In the genomic region with DNA sequence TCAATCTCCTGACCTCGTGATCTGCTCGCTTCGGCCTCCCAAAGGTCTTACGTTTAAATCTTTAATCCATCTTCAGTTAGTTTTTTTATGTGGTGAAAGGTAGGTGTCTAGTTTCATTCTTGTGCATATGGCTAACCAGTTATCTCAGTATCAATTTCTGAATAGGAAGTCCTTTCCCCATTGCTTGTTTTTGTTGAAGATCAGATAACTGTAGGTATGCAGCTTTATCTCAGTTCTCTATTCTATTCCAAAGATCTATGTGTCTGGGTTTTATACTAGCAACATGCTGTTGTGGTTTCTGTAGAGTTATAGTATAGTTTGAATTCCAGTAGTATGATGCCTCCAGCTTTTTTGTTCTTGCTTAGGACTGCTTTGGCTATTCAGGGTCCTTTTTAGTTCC, we compare ENCODE assay signal across 1 cellular context.
TF ChIP-seq lines count a peak whose summit lies in the region.

No MANE protein-coding gene starts in this region.

TF ChIP-seq in SK-N-SH, 30 proteins besides CTCF, POLR2A, EP300 and RAD21 (continued from another document):
- TF ChIP-seq, protein P1, sequence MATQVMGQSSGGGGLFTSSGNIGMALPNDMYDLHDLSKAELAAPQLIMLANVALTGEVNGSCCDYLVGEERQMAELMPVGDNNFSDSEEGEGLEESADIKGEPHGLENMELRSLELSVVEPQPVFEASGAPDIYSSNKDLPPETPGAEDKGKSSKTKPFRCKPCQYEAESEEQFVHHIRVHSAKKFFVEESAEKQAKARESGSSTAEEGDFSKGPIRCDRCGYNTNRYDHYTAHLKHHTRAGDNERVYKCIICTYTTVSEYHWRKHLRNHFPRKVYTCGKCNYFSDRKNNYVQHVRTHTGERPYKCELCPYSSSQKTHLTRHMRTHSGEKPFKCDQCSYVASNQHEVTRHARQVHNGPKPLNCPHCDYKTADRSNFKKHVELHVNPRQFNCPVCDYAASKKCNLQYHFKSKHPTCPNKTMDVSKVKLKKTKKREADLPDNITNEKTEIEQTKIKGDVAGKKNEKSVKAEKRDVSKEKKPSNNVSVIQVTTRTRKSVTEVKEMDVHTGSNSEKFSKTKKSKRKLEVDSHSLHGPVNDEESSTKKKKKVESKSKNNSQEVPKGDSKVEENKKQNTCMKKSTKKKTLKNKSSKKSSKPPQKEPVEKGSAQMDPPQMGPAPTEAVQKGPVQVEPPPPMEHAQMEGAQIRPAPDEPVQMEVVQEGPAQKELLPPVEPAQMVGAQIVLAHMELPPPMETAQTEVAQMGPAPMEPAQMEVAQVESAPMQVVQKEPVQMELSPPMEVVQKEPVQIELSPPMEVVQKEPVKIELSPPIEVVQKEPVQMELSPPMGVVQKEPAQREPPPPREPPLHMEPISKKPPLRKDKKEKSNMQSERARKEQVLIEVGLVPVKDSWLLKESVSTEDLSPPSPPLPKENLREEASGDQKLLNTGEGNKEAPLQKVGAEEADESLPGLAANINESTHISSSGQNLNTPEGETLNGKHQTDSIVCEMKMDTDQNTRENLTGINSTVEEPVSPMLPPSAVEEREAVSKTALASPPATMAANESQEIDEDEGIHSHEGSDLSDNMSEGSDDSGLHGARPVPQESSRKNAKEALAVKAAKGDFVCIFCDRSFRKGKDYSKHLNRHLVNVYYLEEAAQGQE (IDR thresholded peaks at IDR 0.05; ENCODE audit: low read depth, low read length): no peak
- TF ChIP-seq MXI1 (IDR thresholded peaks at IDR 0.05; ENCODE audit: low read depth, low read length) (no peak), GABPA (IDR thresholded peaks at IDR 0.05; ENCODE audit: low read depth) (no peak), RFX5 (IDR thresholded peaks at IDR 0.05; ENCODE audit: low read length) (no peak), RXRA (IDR thresholded peaks at IDR 0.05; ENCODE audit: borderline replicate concordance, low read depth) (no peak), NFIC (IDR thresholded peaks at IDR 0.05; ENCODE audit: borderline replicate concordance) (no peak), RCOR1 (IDR thresholded peaks at IDR 0.05; ENCODE audit: low read length) (no peak), TCF12 (IDR thresholded peaks at IDR 0.05) (peak; percentile 73), SIN3A (IDR thresholded peaks at IDR 0.05; ENCODE audit: borderline replicate concordance, low read depth, low read length) (no peak), FOSL2 (IDR thresholded peaks at IDR 0.05; ENCODE audit: borderline replicate concordance, low read depth) (no peak), CHD2 (IDR thresholded peaks at IDR 0.05; ENCODE audit: low read length, partially characterized antibody) (no peak), ELF1 (IDR thresholded peaks at IDR 0.05) (no peak), MEF2A (IDR thresholded peaks at IDR 0.05; ENCODE audit: borderline replicate concordance, low read depth) (no peak), TAF1 (IDR thresholded peaks at IDR 0.05; ENCODE audit: borderline replicate concordance, low read depth, low read length) (no peak), SMC3 (IDR thresholded peaks at IDR 0.05; ENCODE audit: low read depth, low read length) (no peak), NRF1 (IDR thresholded peaks at IDR 0.05; ENCODE audit: low read depth, low read length) (no peak), JUND (IDR thresholded peaks at IDR 0.05) (peak; percentile 41)
- TF ChIP-seq, protein P2, sequence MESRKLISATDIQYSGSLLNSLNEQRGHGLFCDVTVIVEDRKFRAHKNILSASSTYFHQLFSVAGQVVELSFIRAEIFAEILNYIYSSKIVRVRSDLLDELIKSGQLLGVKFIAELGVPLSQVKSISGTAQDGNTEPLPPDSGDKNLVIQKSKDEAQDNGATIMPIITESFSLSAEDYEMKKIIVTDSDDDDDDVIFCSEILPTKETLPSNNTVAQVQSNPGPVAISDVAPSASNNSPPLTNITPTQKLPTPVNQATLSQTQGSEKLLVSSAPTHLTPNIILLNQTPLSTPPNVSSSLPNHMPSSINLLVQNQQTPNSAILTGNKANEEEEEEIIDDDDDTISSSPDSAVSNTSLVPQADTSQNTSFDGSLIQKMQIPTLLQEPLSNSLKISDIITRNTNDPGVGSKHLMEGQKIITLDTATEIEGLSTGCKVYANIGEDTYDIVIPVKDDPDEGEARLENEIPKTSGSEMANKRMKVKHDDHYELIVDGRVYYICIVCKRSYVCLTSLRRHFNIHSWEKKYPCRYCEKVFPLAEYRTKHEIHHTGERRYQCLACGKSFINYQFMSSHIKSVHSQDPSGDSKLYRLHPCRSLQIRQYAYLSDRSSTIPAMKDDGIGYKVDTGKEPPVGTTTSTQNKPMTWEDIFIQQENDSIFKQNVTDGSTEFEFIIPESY (IDR thresholded peaks at IDR 0.05; ENCODE audit: borderline replicate concordance, low read depth): no peak
- TF ChIP-seq, protein P3, sequence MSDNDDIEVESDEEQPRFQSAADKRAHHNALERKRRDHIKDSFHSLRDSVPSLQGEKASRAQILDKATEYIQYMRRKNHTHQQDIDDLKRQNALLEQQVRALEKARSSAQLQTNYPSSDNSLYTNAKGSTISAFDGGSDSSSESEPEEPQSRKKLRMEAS (IDR thresholded peaks at IDR 0.05; ENCODE audit: low read depth): no peak
- TF ChIP-seq, protein P4, sequence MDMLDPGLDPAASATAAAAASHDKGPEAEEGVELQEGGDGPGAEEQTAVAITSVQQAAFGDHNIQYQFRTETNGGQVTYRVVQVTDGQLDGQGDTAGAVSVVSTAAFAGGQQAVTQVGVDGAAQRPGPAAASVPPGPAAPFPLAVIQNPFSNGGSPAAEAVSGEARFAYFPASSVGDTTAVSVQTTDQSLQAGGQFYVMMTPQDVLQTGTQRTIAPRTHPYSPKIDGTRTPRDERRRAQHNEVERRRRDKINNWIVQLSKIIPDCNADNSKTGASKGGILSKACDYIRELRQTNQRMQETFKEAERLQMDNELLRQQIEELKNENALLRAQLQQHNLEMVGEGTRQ (IDR thresholded peaks at IDR 0.05; ENCODE audit: borderline replicate concordance, low read depth, low read length): no peak
- TF ChIP-seq, protein P5, sequence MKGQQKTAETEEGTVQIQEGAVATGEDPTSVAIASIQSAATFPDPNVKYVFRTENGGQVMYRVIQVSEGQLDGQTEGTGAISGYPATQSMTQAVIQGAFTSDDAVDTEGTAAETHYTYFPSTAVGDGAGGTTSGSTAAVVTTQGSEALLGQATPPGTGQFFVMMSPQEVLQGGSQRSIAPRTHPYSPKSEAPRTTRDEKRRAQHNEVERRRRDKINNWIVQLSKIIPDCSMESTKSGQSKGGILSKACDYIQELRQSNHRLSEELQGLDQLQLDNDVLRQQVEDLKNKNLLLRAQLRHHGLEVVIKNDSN (IDR thresholded peaks at IDR 0.05; ENCODE audit: borderline replicate concordance, low read depth): no peak
